In genomic region chr6:113969888-113970807, GRCh38 we compare ENCODE assay signal across 8 cellular contexts. TPM values are rescaled to one million over a fixed set of nuclear protein-coding genes. Genes with fewer than 3 reads are reported as not detected.
A peak's percentile ranks its signal among the peaks of the same experiment; 100 is the strongest.
DNase-seq lines count a peak whose midpoint lies in the region; ATAC-seq and TF ChIP-seq lines count a peak whose summit lies in the region.

No MANE protein-coding gene starts in this region.

- H3K4me3 Mint-ChIP-seq in activated naive CD8-positive, alpha-beta T cell treated with anti-CD3 and anti-CD28 coated beads, Interleukin-2, amount 50 U/mL, for 24 hours = peak overlapping the region; percentile 97

- H3K4me1 Mint-ChIP-seq in activated naive CD8-positive, alpha-beta T cell treated with anti-CD3 and anti-CD28 coated beads, Interleukin-2, amount 50 U/mL, for 24 hours = peaks cover 49% of the 10 kb centered on the region

- peak; percentile 32 for DNase-seq in DMS153 (lab: John Stamatoyannopoulos, UW)
- DNase-seq in HUDEP-2 (lab: John Stamatoyannopoulos, UW; ENCODE audit: unreplicated experiment in 76 of 76) = peak in 39 of 76 experiments; percentile 13 to 64 (median 29)
- DNase-seq in activated naive CD8-positive, alpha-beta T cell treated with anti-CD3 and anti-CD28 coated beads, Interleukin-2, amount 50 U/mL, for 24 hours = peak; percentile 60
- DNase-seq in left cardiac atrium = peak; percentile 60
- peak; percentile 54 for DNase-seq in pons (ENCODE audit: low spot score)
- peak; percentile 62 for DNase-seq in ureter (ENCODE audit: low spot score)

- peak overlapping the region; percentile 97 for H3K27ac Mint-ChIP-seq in activated naive CD8-positive, alpha-beta T cell treated with anti-CD3 and anti-CD28 coated beads, Interleukin-2, amount 50 U/mL, for 24 hours

- intact Hi-C loops in left cardiac atrium (cut with DNase I) = no loop called here

- peaks cover 8% of the 10 kb centered on the region for H3K36me3 Mint-ChIP-seq in activated naive CD8-positive, alpha-beta T cell treated with anti-CD3 and anti-CD28 coated beads, Interleukin-2, amount 50 U/mL, for 24 hours (ENCODE audit: low read depth)

- H3K9me3 Mint-ChIP-seq in activated naive CD8-positive, alpha-beta T cell treated with anti-CD3 and anti-CD28 coated beads, Interleukin-2, amount 50 U/mL, for 24 hours = no peaks in the 10 kb centered on the region

- no peaks in the 10 kb centered on the region for H3K27me3 Mint-ChIP-seq in activated naive CD8-positive, alpha-beta T cell treated with anti-CD3 and anti-CD28 coated beads, Interleukin-2, amount 50 U/mL, for 24 hours

- ATAC-seq in GM21423 (IDR thresholded peaks at IDR 0.05; ENCODE audit: unreplicated experiment) (peak; percentile 29), SK-N-SH treated with all-trans-retinoic acid at 6 μM for 48 hours (peak; percentile 75), left cardiac atrium (peak; percentile 49 to 69)
- peak; percentile 38 for ATAC-seq in activated naive CD8-positive, alpha-beta T cell treated with anti-CD3 and anti-CD28 coated beads, Interleukin-2, amount 50 U/mL, for 24 hours

TF ChIP-seq in SK-N-SH treated with all-trans-retinoic acid at 6 μM for 48 hours, 23 proteins besides CTCF, POLR2A, EP300 and RAD21:
- TF ChIP-seq ISL1 (CRISPR knock-in tag; IDR thresholded peaks at IDR 0.05) = no peak
- TF ChIP-seq TOX (CRISPR knock-in tag; IDR thresholded peaks at IDR 0.05; ENCODE audit: borderline replicate concordance) = no peak
- no peak for TF ChIP-seq PATZ1 (CRISPR knock-in tag; IDR thresholded peaks at IDR 0.05; ENCODE audit: borderline replicate concordance)
- TF ChIP-seq, protein P1, sequence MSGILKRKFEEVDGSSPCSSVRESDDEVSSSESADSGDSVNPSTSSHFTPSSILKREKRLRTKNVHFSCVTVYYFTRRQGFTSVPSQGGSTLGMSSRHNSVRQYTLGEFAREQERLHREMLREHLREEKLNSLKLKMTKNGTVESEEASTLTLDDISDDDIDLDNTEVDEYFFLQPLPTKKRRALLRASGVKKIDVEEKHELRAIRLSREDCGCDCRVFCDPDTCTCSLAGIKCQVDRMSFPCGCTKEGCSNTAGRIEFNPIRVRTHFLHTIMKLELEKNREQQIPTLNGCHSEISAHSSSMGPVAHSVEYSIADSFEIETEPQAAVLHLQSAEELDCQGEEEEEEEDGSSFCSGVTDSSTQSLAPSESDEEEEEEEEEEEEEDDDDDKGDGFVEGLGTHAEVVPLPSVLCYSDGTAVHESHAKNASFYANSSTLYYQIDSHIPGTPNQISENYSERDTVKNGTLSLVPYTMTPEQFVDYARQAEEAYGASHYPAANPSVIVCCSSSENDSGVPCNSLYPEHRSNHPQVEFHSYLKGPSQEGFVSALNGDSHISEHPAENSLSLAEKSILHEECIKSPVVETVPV (CRISPR knock-in tag; IDR thresholded peaks at IDR 0.05) = no peak
- no peak for TF ChIP-seq ESRRG (CRISPR knock-in tag; IDR thresholded peaks at IDR 0.05)
- TF ChIP-seq GLIS3 (CRISPR knock-in tag; IDR thresholded peaks at IDR 0.05) = no peak
- no peak for TF ChIP-seq ZNF565 (CRISPR knock-in tag; conservative IDR thresholded peaks at IDR 0.05; ENCODE audit: low read depth)
- TF ChIP-seq OSR1 (CRISPR knock-in tag; IDR thresholded peaks at IDR 0.05) = no peak
- no peak for TF ChIP-seq BACH2 (CRISPR knock-in tag; IDR thresholded peaks at IDR 0.05; ENCODE audit: borderline replicate concordance)
- no peak for TF ChIP-seq ZC3H10 (CRISPR knock-in tag; IDR thresholded peaks at IDR 0.05)
- no peak for TF ChIP-seq RARB (CRISPR knock-in tag; IDR thresholded peaks at IDR 0.05)
TF ChIP-seq in SK-N-SH treated with all-trans-retinoic acid at 6 μM for 48 hours: peak in this region for 0.

RNA-seq across cellular contexts. Expression of gene HDAC2, which starts 0.8 kb away (rescaled TPM):
- 10 to 100 TPM; 42.8 to 59.4 TPM for total RNA-seq in left cardiac atrium
- 78.1 TPM for total RNA-seq in ureter

Comparison
In these comparisons a context has a peak if more than half of its experiments do, and no peak if none do; other contexts are left out.
1. Peak in every context shown above with its lines: DNase-seq and ATAC-seq.